Comparison of ENCODE assay signal across 8 cellular contexts in genomic region chr20:33653218-33653899, GRCh38. TPM values are rescaled to one million over a fixed set of nuclear protein-coding genes. Genes with fewer than 3 reads are reported as not detected.
A peak's percentile ranks its signal among the peaks of the same experiment; 100 is the strongest.
DNase-seq lines count a peak whose midpoint lies in the region; ATAC-seq and TF ChIP-seq lines count a peak whose summit lies in the region.

No MANE protein-coding gene starts in this region.

- RAD21 ChIA-PET in HCT116 (lab: Charles Lee; ENCODE audit: low non-redundant PET in 1 of 2, low total read pairs in 2 of 2, uncharacterized antibody in 2 of 2, unreplicated experiment in 2 of 2), result interaction anchor here (0.6 to 1.1 kb wide), 3 partner anchors 79 to 236 kb away, joined by 3 to 5 read pairs (median 4); no protein-coding TSS in a partner anchor

- H3K9me2 ChIP-seq in HCT116 (ENCODE audit: insufficient read depth), result no peaks in the 10 kb centered on the region

- ATAC-seq in HCT116, result peak; percentile 76
- ATAC-seq in GM21526 (IDR thresholded peaks at IDR 0.05; ENCODE audit: low FRiP score, unreplicated experiment), result no peak
- ATAC-seq in HG02623 (IDR thresholded peaks at IDR 0.05; ENCODE audit: unreplicated experiment), result no peak

- peaks cover 10 to 25% (median 12%) of the 10 kb centered on the region in 3 donors for H3K4me1 Mint-ChIP-seq in CD8-positive, alpha-beta memory T cell
- H3K4me1 Mint-ChIP-seq in nephron, result peaks cover 21% of the 10 kb centered on the region

- H3K36me3 ChIP-seq in CD8-positive, alpha-beta memory T cell (ENCODE audit: insufficient read depth, low read length), result no peaks in the 10 kb centered on the region
- peaks cover 0 to 3% of the 10 kb centered on the region in 2 experiments; a peak in 1 of 4 replicates for H3K36me3 ChIP-seq in HCT116 (ENCODE audit: control insufficient read depth in 1 of 2, insufficient read depth in 2 of 2, low read length in 2 of 2)

- H3K4me3 Mint-ChIP-seq in CD8-positive, alpha-beta memory T cell, result no peak overlapping the region
- no peak overlapping the region for H3K4me3 Mint-ChIP-seq in nephron

- no peaks in the 10 kb centered on the region for H3K9me3 ChIP-seq in CD8-positive, alpha-beta memory T cell (ENCODE audit: low read length)
- H3K9me3 ChIP-seq in HCT116 (ENCODE audit: control insufficient read depth in 1 of 2, insufficient read depth in 1 of 2, low read depth in 1 of 2, low read length in 2 of 2), result no peaks in the 10 kb centered on the region

- no peaks in the 10 kb centered on the region for H3K36me3 Mint-ChIP-seq in CD8-positive, alpha-beta memory T cell
- no peaks in the 10 kb centered on the region for H3K36me3 Mint-ChIP-seq in nephron (ENCODE audit: low read depth)

- no peak overlapping the region for H3K9ac ChIP-seq in HCT116 (ENCODE audit: low read length)

- intact Hi-C loops in HCT116 (cut with micrococcal nuclease), result loop anchor here (2.0 to 10.0 kb wide), 3 partner anchors 136 to 471 kb away; no protein-coding TSS in a partner anchor

- H3K27ac ChIP-seq in CD8-positive, alpha-beta memory T cell (ENCODE audit: low read depth, low read length), result no peak overlapping the region
- H3K27ac ChIP-seq in HCT116 (ENCODE audit: low read depth, low read length), result no peak overlapping the region

- CTCF ChIA-PET in CD8-positive, alpha-beta memory T cell (lab: Charles Lee), result interaction anchor here (0.9 to 13.0 kb wide), 6 partner anchors 8 to 199 kb away, joined by 3 to 87 read pairs (median 6); partner anchors contain the start of genes ACTL10 and C20orf144
- CTCF ChIA-PET in HCT116 (lab: Charles Lee), result interaction anchor here (1.0 to 2.1 kb wide), 5 partner anchors 11 to 252 kb away, joined by 3 to 13 read pairs (median 6); partner anchors contain the start of gene CDK5RAP1

- no peaks in the 10 kb centered on the region for H3K4me1 ChIP-seq in CD8-positive, alpha-beta memory T cell (ENCODE audit: insufficient read depth, low read length)
- H3K4me1 ChIP-seq in HCT116 (ENCODE audit: control insufficient read depth in 1 of 2, insufficient read depth in 2 of 2, low read length in 2 of 2), result peaks cover 0 to 16% of the 10 kb centered on the region in 2 experiments; a peak in 1 of 4 replicates

- BruUV-seq in HCT116 (replicated peaks; lab: Mats Ljungman, UMichigan), result no TSS peak

- H3K4me3 ChIP-seq in CD8-positive, alpha-beta memory T cell (ENCODE audit: low read length), result no peak overlapping the region
- no peak overlapping the region for H3K4me3 ChIP-seq in HCT116 (replicated peaks in 1 of 2; ENCODE audit: low read depth in 1 of 2, low read length in 2 of 2)

- TF ChIP-seq POLR2A in HCT116 (IDR thresholded peaks at IDR 0.05; ENCODE audit: borderline replicate concordance, extremely low read depth, insufficient read depth, insufficient read length), result no peak

- no peaks in the 10 kb centered on the region for H3K27me3 ChIP-seq in CD8-positive, alpha-beta memory T cell (ENCODE audit: insufficient read depth, low read length, poor library complexity, severe bottlenecking)
- no peaks in the 10 kb centered on the region for H3K27me3 ChIP-seq in HCT116 (ENCODE audit: insufficient read depth, low read length)

- no peaks in the 10 kb centered on the region for H4K20me1 ChIP-seq in HCT116 (ENCODE audit: insufficient read depth)

- H3K9me3 Mint-ChIP-seq in CD8-positive, alpha-beta memory T cell, result no peaks in the 10 kb centered on the region
- H3K9me3 Mint-ChIP-seq in nephron, result no peaks in the 10 kb centered on the region

- no peak overlapping the region for H2AFZ ChIP-seq in HCT116 (ENCODE audit: low read depth, low read length, poor library complexity, severe bottlenecking)

- TF ChIP-seq CTCF in HCT116 (IDR thresholded peaks at IDR 0.05 in 2 of 3, conservative IDR thresholded peaks at IDR 0.05 in 1 of 3; ENCODE audit: borderline replicate concordance in 1 of 3, insufficient read depth in 1 of 3, low read depth in 2 of 3, low read length in 2 of 3), result peak; percentile 75 to 92 (median 78)
- TF ChIP-seq CTCF in nephron (IDR thresholded peaks at IDR 0.05; ENCODE audit: unreplicated experiment in 3 of 3), result peak; percentile 86 to 89 (median 88)

- DNase-seq in CD8-positive, alpha-beta memory T cell, result peak in 4 of 5 donors; percentile 20 to 70 (median 34)
- peak; percentile 35 for DNase-seq in HCT116 (ENCODE audit: low read depth, low spot score)
- DNase-seq in NCI-H510A treated with DMSO at 0.1 percent for 48 hours (lab: John Stamatoyannopoulos, UW), result peak; percentile 85
- DNase-seq in activated CD8-positive, alpha-beta memory T cell treated with anti-CD3 and anti-CD28 coated beads, Interleukin-2, amount 50 U/mL, for 4 hours, result peak; percentile 43
- DNase-seq in fibroblast of peridontal ligament (ENCODE audit: extremely low read depth), result peak; percentile 71

- H3K27ac Mint-ChIP-seq in CD8-positive, alpha-beta memory T cell, result peak overlapping the region in 2 of 8 donors; percentile 72 to 91
- peak overlapping the region; percentile 67 to 90 (median 84) for H3K27ac Mint-ChIP-seq in nephron

- peak; percentile 89 for TF ChIP-seq RAD21 in HCT116 (IDR thresholded peaks at IDR 0.05; ENCODE audit: low read depth)

- H3K4me2 ChIP-seq in HCT116 (ENCODE audit: low read length), result no peak overlapping the region

- peaks cover 0 to 1% of the 10 kb centered on the region in 2 donors for H3K27me3 Mint-ChIP-seq in CD8-positive, alpha-beta memory T cell
- no peaks in the 10 kb centered on the region for H3K27me3 Mint-ChIP-seq in nephron (ENCODE audit: low read depth)

- no peaks in the 10 kb centered on the region for H3K79me2 ChIP-seq in HCT116 (ENCODE audit: insufficient read depth, low read length)

- POLR2A ChIA-PET in CD8-positive, alpha-beta memory T cell (lab: Charles Lee), result interaction anchor here (0.6 kb wide), 1 partner anchor 196 kb away, joined by 4 read pairs; no protein-coding TSS in a partner anchor
- POLR2A ChIA-PET in HCT116 (lab: Charles Lee), result interaction anchor here (1.5 kb wide), 1 partner anchor 11 kb away, joined by 6 read pairs; no protein-coding TSS in a partner anchor

TF ChIP-seq in HCT116, 20 proteins besides CTCF, POLR2A, EP300 and RAD21:
- TF ChIP-seq POLR2AphosphoS5 (IDR thresholded peaks at IDR 0.05; ENCODE audit: low read depth, low read length) (peak; percentile 38; the same call in 1 of the 2 replicates), REST (IDR thresholded peaks at IDR 0.05; ENCODE audit: low read depth) (no peak), YY1 (IDR thresholded peaks at IDR 0.05; ENCODE audit: extremely low read depth, insufficient replicate concordance, low read depth, low read length) (no peak)

RNA-seq across cellular contexts. Expression of gene C20orf144, which starts 8.8 kb away (rescaled TPM):
- total RNA-seq in CD8-positive, alpha-beta memory T cell, result under 1 TPM; 0.16 to 0.24 TPM
- polyA plus RNA-seq in CD8-positive, alpha-beta memory T cell, result not detected
- total RNA-seq in HCT116 (2021; ENCODE audit: unreplicated experiment), result 0.37 TPM
- polyA plus RNA-seq in HCT116 (2012), result 0.15 and 0.20 TPM in 2 replicates

RNA-seq across cellular contexts. Expression of gene ACTL10, which starts 13.4 kb away (rescaled TPM):
- total RNA-seq in CD8-positive, alpha-beta memory T cell, result 1 to 10 TPM; 3.8 to 4.6 TPM
- 6.6 TPM for polyA plus RNA-seq in CD8-positive, alpha-beta memory T cell
- total RNA-seq in HCT116 (2021; ENCODE audit: unreplicated experiment), result 0.22 TPM
- 0.06 and 0.07 TPM in 2 replicates for polyA plus RNA-seq in HCT116 (2012)

RNA-seq across cellular contexts. Expression of gene NECAB3, which starts 20.9 kb away (rescaled TPM):
- total RNA-seq in CD8-positive, alpha-beta memory T cell, result 10 to 100 TPM; 19.0 to 20.6 TPM
- polyA plus RNA-seq in CD8-positive, alpha-beta memory T cell, result 2.7 TPM
- total RNA-seq in HCT116 (2021; ENCODE audit: unreplicated experiment), result 48.1 TPM
- 27.2 and 28.1 TPM in 2 replicates for polyA plus RNA-seq in HCT116 (2012)

RNA-seq across cellular contexts. Expression of gene E2F1, which starts 32.8 kb away (rescaled TPM):
- total RNA-seq in CD8-positive, alpha-beta memory T cell, result 10 to 100 TPM; 68.8 to 72.3 TPM
- 0.52 TPM for polyA plus RNA-seq in CD8-positive, alpha-beta memory T cell
- total RNA-seq in HCT116 (2021; ENCODE audit: unreplicated experiment), result 30.9 TPM
- 13.9 and 17.0 TPM in 2 replicates for polyA plus RNA-seq in HCT116 (2012)

Comparison
In these comparisons a context has a peak if more than half of its experiments do, and no peak if none do; other contexts are left out.
1. DNase-seq: peak in every context shown above with its lines; median percentile 85 in NCI-H510A treated with DMSO at 0.1 percent for 48 hours; 71 in fibroblast of peridontal ligament; 43 in activated CD8-positive, alpha-beta memory T cell treated with anti-CD3 and anti-CD28 coated beads, Interleukin-2, amount 50 U/mL, for 4 hours; 35 in HCT116; 34 in CD8-positive, alpha-beta memory T cell.